10 cellular contexts compared by ENCODE assay signal in genomic region chr2:157444643-157445040, GRCh38. TPM values are rescaled to one million over a fixed set of nuclear protein-coding genes. Genes with fewer than 3 reads are reported as not detected.
DNase-seq lines count a peak whose midpoint lies in the region; ATAC-seq, FAIRE-seq and TF ChIP-seq lines count a peak whose summit lies in the region.
"Had no signal": no experiment of that assay in that cellular context is flagged by ENCODE, and none has a peak within 500 bp of the region (broad histone marks: within the 10 kb centered on the region; RNA-seq: fewer than 3 reads in every experiment).

No MANE protein-coding gene starts in this region.

- H3K27me3 Mint-ChIP-seq in CD4-positive, CD25-positive, alpha-beta regulatory T cell, result peaks cover 5% of the 10 kb centered on the region

- in situ Hi-C loops in brain microvascular endothelial cell (cut with HindIII; ENCODE audit: low pct_ligation_motif_present, low sequenced_read_pairs), result no loop called here

- H3K27me3 ChIP-seq in CD4-positive, CD25-positive, alpha-beta regulatory T cell (ENCODE audit: control insufficient read depth, insufficient read depth, low read length), result no peaks in the 10 kb centered on the region
- no peaks in the 10 kb centered on the region for H3K27me3 ChIP-seq in effector memory CD4-positive, alpha-beta T cell (replicated peaks; ENCODE audit: control insufficient read depth, insufficient read depth, low read length, poor library complexity, severe bottlenecking)
- no peaks in the 10 kb centered on the region for H3K27me3 ChIP-seq in brain microvascular endothelial cell (replicated peaks)
- H3K27me3 ChIP-seq: heart left ventricle had no signal

- H3K9me3 ChIP-seq in CD4-positive, CD25-positive, alpha-beta regulatory T cell (ENCODE audit: control insufficient read depth in 2 of 2, low read length in 2 of 2), result no peaks in the 10 kb centered on the region
- no peaks in the 10 kb centered on the region for H3K9me3 ChIP-seq in effector memory CD4-positive, alpha-beta T cell (ENCODE audit: control insufficient read depth, low read length)
- H3K9me3 ChIP-seq: heart left ventricle had no signal

- peak overlapping the region; percentile 95 to 99 (median 98) for H3K27ac Mint-ChIP-seq in CD4-positive, CD25-positive, alpha-beta regulatory T cell

- peaks cover 0 to 6% (median 0%) of the 10 kb centered on the region in 7 donors for H3K9me3 Mint-ChIP-seq in CD4-positive, CD25-positive, alpha-beta regulatory T cell

- DNase-seq in CD4-positive, CD25-positive, alpha-beta regulatory T cell, result peak in 1 of 3 donors; percentile 71
- no peak for DNase-seq in effector memory CD4-positive, alpha-beta T cell
- DNase-seq in activated gamma-delta T cell (lab: John Stamatoyannopoulos, UW), result no peak
- DNase-seq in brain microvascular endothelial cell, result no peak
- no peak for DNase-seq in H4 (ENCODE audit: low spot score)
- DNase-seq in RCC 7860 (ENCODE audit: low spot score), result no peak
- DNase-seq: PC-9 had no signal

- peak; percentile 40 for TF ChIP-seq POLR2A in GM19099 (IDR thresholded peaks at IDR 0.05; ENCODE audit: extremely low read depth, insufficient read length, low read depth)

- H3K4me1 Mint-ChIP-seq in CD4-positive, CD25-positive, alpha-beta regulatory T cell, result peaks cover 19 to 48% (median 31%) of the 10 kb centered on the region in 4 donors

- H3K27ac ChIP-seq in CD4-positive, CD25-positive, alpha-beta regulatory T cell (ENCODE audit: insufficient read depth, low read length, poor library complexity, severe bottlenecking), result peak overlapping the region; percentile 93
- H3K27ac ChIP-seq in effector memory CD4-positive, alpha-beta T cell (ENCODE audit: insufficient read depth, low read length, poor library complexity, severe bottlenecking), result peak overlapping the region; percentile 82
- no peak overlapping the region for H3K27ac ChIP-seq in brain microvascular endothelial cell
- H3K27ac ChIP-seq: PC-9 had no signal

- H3K36me3 Mint-ChIP-seq in CD4-positive, CD25-positive, alpha-beta regulatory T cell, result peaks cover 36% of the 10 kb centered on the region

- H3K4me3 Mint-ChIP-seq in CD4-positive, CD25-positive, alpha-beta regulatory T cell, result peak overlapping the region; percentile 95 to 96 (median 96)

- peak overlapping the region; percentile 100 for H3K4me3 ChIP-seq in CD4-positive, CD25-positive, alpha-beta regulatory T cell (ENCODE audit: low read depth, low read length)
- H3K4me3 ChIP-seq in effector memory CD4-positive, alpha-beta T cell (ENCODE audit: insufficient read depth, low read depth, low read length, poor library complexity, severe bottlenecking), result peak overlapping the region; percentile 80
- H3K4me3 ChIP-seq in brain microvascular endothelial cell (ENCODE audit: low read depth, low read length), result no peak overlapping the region
- H3K4me3 ChIP-seq: PC-9 had no signal

- ATAC-seq in CD4-positive, CD25-positive, alpha-beta regulatory T cell (ENCODE audit: low read depth in 2 of 2), result no peak
- peak; percentile 20 for ATAC-seq in HG03460 (IDR thresholded peaks at IDR 0.05; ENCODE audit: unreplicated experiment)

- TF ChIP-seq CTCF in brain microvascular endothelial cell (IDR thresholded peaks at IDR 0.05; ENCODE audit: low read depth, low read length, missing control alignments), result no peak

- H3K4me1 ChIP-seq in CD4-positive, CD25-positive, alpha-beta regulatory T cell (ENCODE audit: control insufficient read depth, insufficient read depth, low read length, poor library complexity, severe bottlenecking), result peaks cover 46% of the 10 kb centered on the region
- H3K4me1 ChIP-seq in effector memory CD4-positive, alpha-beta T cell (ENCODE audit: control insufficient read depth, insufficient read depth, low read length, poor library complexity, severe bottlenecking), result peaks cover 34% of the 10 kb centered on the region

- no peak for FAIRE-seq in RCC 7860 (lab: Jason Lieb, UNC)

- H3K36me3 ChIP-seq in CD4-positive, CD25-positive, alpha-beta regulatory T cell (ENCODE audit: control insufficient read depth, insufficient read depth, low read length), result peaks cover 17% of the 10 kb centered on the region
- peaks cover 8% of the 10 kb centered on the region for H3K36me3 ChIP-seq in effector memory CD4-positive, alpha-beta T cell (ENCODE audit: control insufficient read depth, insufficient read depth, low read length)
- no peaks in the 10 kb centered on the region for H3K36me3 ChIP-seq in brain microvascular endothelial cell (replicated peaks)
- H3K36me3 ChIP-seq: heart left ventricle had no signal

RNA-seq across cellular contexts. Expression of gene CYTIP, which starts 0.8 kb away (rescaled TPM):
- total RNA-seq in CD4-positive, CD25-positive, alpha-beta regulatory T cell, result 454 TPM
- 100 to 1,000 TPM; 123 to 205 (median 150) TPM for polyA plus RNA-seq in CD4-positive, CD25-positive, alpha-beta regulatory T cell
- 0.06 TPM in 1 of 2 replicates, not detected in the other for total RNA-seq in H4 (2014; rRNA removed; shearing (Covaris generic))
- total RNA-seq: PC-9 had no signal

Comparison
In these comparisons a context has a peak if more than half of its experiments do, and no peak if none do; other contexts are left out.
1. RNA of gene CYTIP, which starts 0.8 kb away (total RNA-seq): 454 TPM in CD4-positive, CD25-positive, alpha-beta regulatory T cell (single experiment); 0.06 TPM in H4; every median in the first group is over 100 times any median in the second.